In the genomic region with DNA sequence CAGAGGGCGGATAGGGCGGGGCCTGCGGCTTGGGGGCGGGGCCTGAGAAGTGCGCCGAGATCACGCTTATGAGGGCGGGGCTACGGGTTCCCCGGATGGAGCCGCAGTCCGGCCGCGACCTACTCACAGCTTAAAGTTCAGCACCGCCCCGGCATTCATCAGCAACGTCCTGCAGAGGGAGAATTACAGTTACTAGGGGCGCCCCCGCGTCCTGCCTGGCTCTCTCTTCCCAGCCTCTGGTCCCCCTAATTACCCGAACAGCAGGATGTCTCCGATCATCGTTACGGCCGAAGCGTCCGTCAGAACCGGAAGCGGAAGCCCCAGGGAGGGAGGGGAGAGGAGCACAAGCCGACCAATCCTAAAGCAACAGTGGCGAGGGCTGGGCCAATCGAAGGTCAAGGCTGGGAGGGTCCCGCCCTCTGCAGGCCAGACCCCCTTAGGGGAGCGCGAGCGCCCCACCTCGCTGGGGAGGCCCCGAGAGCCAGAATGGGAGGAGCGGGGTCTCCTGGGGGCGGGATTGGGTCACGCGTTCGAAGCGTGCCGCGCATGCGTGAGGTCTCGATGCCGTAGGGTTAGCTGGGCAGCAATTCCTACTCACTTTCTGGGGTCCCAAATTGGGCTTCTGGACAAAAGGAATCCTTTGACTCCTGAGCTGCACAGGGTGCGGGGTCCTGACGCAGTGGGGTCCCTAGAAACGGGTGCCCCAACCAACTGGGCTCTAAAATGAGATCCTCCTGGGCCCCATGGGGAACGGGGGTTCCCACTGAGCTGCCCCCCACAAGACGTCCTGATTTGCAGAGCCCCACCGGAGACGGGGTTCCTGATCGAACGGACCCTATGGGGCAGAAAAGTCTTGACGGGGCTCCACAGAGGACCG, we compare ENCODE assay signal across 8 cellular contexts. TPM values are rescaled to one million over a fixed set of nuclear protein-coding genes. Genes with fewer than 3 reads are reported as not detected.
DNase-seq lines count a peak whose midpoint lies in the region; ATAC-seq, FAIRE-seq and TF ChIP-seq lines count a peak whose summit lies in the region.

A gene (minus strand): TSS at position 313 of the 877 bp plus-strand sequence. CDS start 34 bp downstream, at position 279.

- TF ChIP-seq EP300 in esophagus muscularis mucosa (IDR thresholded peaks at IDR 0.05): no peak

- H3K27ac ChIP-seq in DND-41 (ENCODE audit: low read length) (peak within 1 kb of the TSS; percentile 88), KOPT-K1 (ENCODE audit: low read depth, low read length, poor library complexity, severe bottlenecking) (peak within 1 kb of the TSS; percentile 95), esophagus muscularis mucosa (replicated peaks in 1 of 4) (peak within 1 kb of the TSS; percentile 85 to 94 (median 90)), muscle layer of duodenum (ENCODE audit: low read length) (peak within 1 kb of the TSS; percentile 85)

- peaks cover 6% of the 10 kb centered on the region for H3K27me3 Mint-ChIP-seq in activated T-cell treated with anti-CD3 and anti-CD28 coated beads, Interleukin-2, amount 50 U/mL, for 72 hours (ENCODE audit: low read depth)

- H3K36me3 ChIP-seq in DND-41 (ENCODE audit: insufficient read depth, low read length) (peaks cover 42% of the 10 kb centered on the region), KOPT-K1 (ENCODE audit: insufficient read depth, low read length) (peaks cover 43% of the 10 kb centered on the region), esophagus muscularis mucosa (peaks cover 27 to 36% (median 31%) of the 10 kb centered on the region in 4 donors), muscle layer of duodenum (ENCODE audit: control insufficient read depth in 1 of 2, insufficient read depth in 2 of 2, low read length in 2 of 2) (peaks cover 24 to 30% of the 10 kb centered on the region in 2 donors)

- intact Hi-C loops in esophagus muscularis mucosa (cut with DNase I): no loop called here

- ATAC-seq in DND-41 (ENCODE audit: insufficient read depth, low read depth) (peak; percentile 99), GM21786 (IDR thresholded peaks at IDR 0.05; ENCODE audit: unreplicated experiment) (peak; percentile 90)
- ATAC-seq in activated T-cell treated with anti-CD3 and anti-CD28 coated beads, Interleukin-2, amount 50 U/mL, for 72 hours (replicated peaks in 1 of 2): peak; percentile 98

- peak within 1 kb of the TSS; percentile 90 for H3K27ac Mint-ChIP-seq in activated T-cell treated with anti-CD3 and anti-CD28 coated beads, Interleukin-2, amount 50 U/mL, for 72 hours

- DNase-seq in DND-41 (peak; percentile 98), RCC 7860 (ENCODE audit: low spot score) (peak; percentile 87), esophagus muscularis mucosa (ENCODE audit: extremely low spot score) (peak; percentile 99)
- peak; percentile 99 for DNase-seq in activated T-cell treated with anti-CD3 and anti-CD28 coated beads, Interleukin-2, amount 50 U/mL, for 72 hours
- peak; percentile 98 for DNase-seq in stimulated activated CD8-positive, alpha-beta memory T cell treated with anti-CD3 and anti-CD28 coated beads, Interleukin-7, amount 100 ng/mL, for 4 hours (ENCODE audit: low read depth in 2 of 2)

- WGBS in esophagus muscularis mucosa: under 1% methylated on average over 23 of the region's 60 CpGs

- TF ChIP-seq POLR2A in esophagus muscularis mucosa (IDR thresholded peaks at IDR 0.05; ENCODE audit: low read depth): peak; percentile 74

- H3K27me3 ChIP-seq in DND-41 (ENCODE audit: insufficient read depth, low read length, poor library complexity) (no peaks in the 10 kb centered on the region), esophagus muscularis mucosa (no peaks in the 10 kb centered on the region), muscle layer of duodenum (ENCODE audit: low read depth, low read length) (no peaks in the 10 kb centered on the region)

- H3K4me1 Mint-ChIP-seq in activated T-cell treated with anti-CD3 and anti-CD28 coated beads, Interleukin-2, amount 50 U/mL, for 72 hours (ENCODE audit: low read depth): peaks cover 29% of the 10 kb centered on the region

- H3K4me3 Mint-ChIP-seq in activated T-cell treated with anti-CD3 and anti-CD28 coated beads, Interleukin-2, amount 50 U/mL, for 72 hours: peak within 1 kb of the TSS; percentile 86 to 92

- H3K4me3 ChIP-seq in DND-41 (ENCODE audit: low read depth in 1 of 2, low read length in 2 of 2) (peak within 1 kb of the TSS; percentile 76 to 80), esophagus muscularis mucosa (peak within 1 kb of the TSS; percentile 71 to 84 (median 74)), muscle layer of duodenum (ENCODE audit: low read depth in 1 of 2, low read length in 2 of 2) (peak within 1 kb of the TSS; percentile 89 to 98)

- H3K9ac ChIP-seq in DND-41 (ENCODE audit: low read depth, low read length): peak within 1 kb of the TSS; percentile 65

- TF ChIP-seq CTCF in DND-41 (IDR thresholded peaks at IDR 0.05; ENCODE audit: borderline replicate concordance, extremely low read depth, low read length, poor library complexity, severe bottlenecking): peak; percentile 68
- TF ChIP-seq CTCF in esophagus muscularis mucosa (IDR thresholded peaks at IDR 0.05): peak in 2 of 3 experiments; percentile 14 to 33

- no peaks in the 10 kb centered on the region for H3K9me3 ChIP-seq in DND-41 (ENCODE audit: insufficient read depth, low read length, severe bottlenecking)
- H3K9me3 ChIP-seq in KOPT-K1 (ENCODE audit: insufficient read depth, low read length, poor library complexity, severe bottlenecking): no peaks in the 10 kb centered on the region
- H3K9me3 ChIP-seq in esophagus muscularis mucosa: no peaks in the 10 kb centered on the region
- no peaks in the 10 kb centered on the region for H3K9me3 ChIP-seq in muscle layer of duodenum (ENCODE audit: control insufficient read depth in 1 of 2, low read length in 2 of 2)

- H3K36me3 Mint-ChIP-seq in activated T-cell treated with anti-CD3 and anti-CD28 coated beads, Interleukin-2, amount 50 U/mL, for 72 hours (ENCODE audit: insufficient read depth in 2 of 2): peaks cover 5 to 11% of the 10 kb centered on the region in 2 donors

- H3K9me3 Mint-ChIP-seq in activated T-cell treated with anti-CD3 and anti-CD28 coated beads, Interleukin-2, amount 50 U/mL, for 72 hours: no peaks in the 10 kb centered on the region

- peak within 1 kb of the TSS; percentile 96 for H2AFZ ChIP-seq in DND-41 (ENCODE audit: low read depth, low read length)

- H3K4me1 ChIP-seq in DND-41 (ENCODE audit: insufficient read depth, low read length) (peaks cover 38% of the 10 kb centered on the region), esophagus muscularis mucosa (peaks cover 29 to 74% (median 54%) of the 10 kb centered on the region in 4 donors), muscle layer of duodenum (ENCODE audit: control insufficient read depth in 1 of 2, insufficient read depth in 2 of 2, low read length in 2 of 2) (peaks cover 4 to 31% of the 10 kb centered on the region in 2 donors)

- H3K79me2 ChIP-seq in DND-41 (ENCODE audit: insufficient read depth, low read length): peaks cover 42% of the 10 kb centered on the region

- H4K20me1 ChIP-seq in DND-41 (ENCODE audit: insufficient read depth, low read length): peaks cover 40% of the 10 kb centered on the region

- peak; percentile 67 for FAIRE-seq in RCC 7860 (lab: Jason Lieb, UNC)

- peak within 1 kb of the TSS; percentile 90 for H3K4me2 ChIP-seq in DND-41 (ENCODE audit: insufficient read depth, low read length)

RNA-seq across cellular contexts. Expression of the gene that starts here (rescaled TPM):
- total RNA-seq in activated T-cell treated with anti-CD3 and anti-CD28 coated beads, Interleukin-2, amount 50 U/mL, for 72 hours: 10 to 100 TPM; 75.8 to 81.1 TPM
- 10 to 100 TPM; 58.5 to 85.0 (median 69.8) TPM for total RNA-seq in esophagus muscularis mucosa

Comparison
In these comparisons a context has a peak if more than half of its experiments do, and no peak if none do; other contexts are left out.
1. Peak in every context shown above with its lines: DNase-seq, ATAC-seq, H3K4me3 ChIP-seq and H3K27ac ChIP-seq.